Comparison of ENCODE assay signal across 8 cellular contexts in the genomic region with DNA sequence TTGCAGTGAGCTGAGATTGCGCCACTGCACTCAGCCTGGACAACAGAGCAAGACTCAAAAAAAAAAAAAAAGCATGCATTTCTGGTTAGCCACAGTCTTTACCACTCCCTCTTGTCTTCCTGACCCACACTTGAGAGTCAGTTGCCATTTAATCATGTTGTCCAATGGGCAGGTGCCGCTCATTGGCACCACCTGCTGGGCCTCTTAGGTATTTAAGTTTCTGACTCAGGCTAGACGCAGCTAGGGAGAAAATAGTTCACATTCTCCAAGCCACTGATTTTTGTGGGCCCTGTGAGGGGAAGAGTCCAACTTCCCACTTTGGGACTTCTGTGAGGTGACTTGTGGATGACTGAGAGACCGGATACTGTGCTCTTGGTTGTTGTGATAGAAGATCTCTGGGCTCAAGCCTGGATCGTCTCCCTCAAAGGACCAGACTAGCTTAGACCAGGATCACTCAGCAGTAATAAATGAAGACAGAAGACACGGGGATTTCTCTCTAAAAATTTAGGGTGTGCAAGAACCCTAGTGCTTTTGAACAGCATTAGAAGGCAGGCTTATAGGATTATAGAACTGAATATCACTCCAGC. TPM values are rescaled to one million over a fixed set of nuclear protein-coding genes. Genes with fewer than 3 reads are reported as not detected.
DNase-seq lines count a peak whose midpoint lies in the region; ATAC-seq, FAIRE-seq and TF ChIP-seq lines count a peak whose summit lies in the region.

No MANE protein-coding gene starts in this region.

- H3K4me3 Mint-ChIP-seq in activated CD4-positive, alpha-beta T cell treated with anti-CD3 and anti-CD28 coated beads for 36 hours: no peak overlapping the region

- H3K9me3 ChIP-seq in kidney (ENCODE audit: control insufficient read depth in 1 of 2, low read length in 2 of 2): peaks cover 0 to 3% of the 10 kb centered on the region in 2 donors

- intact Hi-C loops in activated CD4-positive, alpha-beta T cell treated with anti-CD3 and anti-CD28 coated beads for 36 hours (cut with DNase I, micrococcal nuclease): loop anchor here (1.0 to 2.0 kb wide), 2 partner anchors 34 to 208 kb away; no protein-coding TSS in a partner anchor
- intact Hi-C loops in kidney (cut with DNase I): no loop called here

- no peaks in the 10 kb centered on the region for H3K4me1 Mint-ChIP-seq in activated CD4-positive, alpha-beta T cell treated with anti-CD3 and anti-CD28 coated beads for 36 hours

- H3K27me3 ChIP-seq in BJ (ENCODE audit: control insufficient read depth, insufficient read depth, low read length): no peaks in the 10 kb centered on the region

- H3K36me3 ChIP-seq in BJ (ENCODE audit: control insufficient read depth, insufficient read depth, low read length) (no peaks in the 10 kb centered on the region), kidney (ENCODE audit: control insufficient read depth in 1 of 2, insufficient read depth in 2 of 2, low read length in 2 of 2) (no peaks in the 10 kb centered on the region)

- FAIRE-seq in kidney (lab: Jason Lieb, UNC): no peak

- no peak for DNase-seq in BJ (ENCODE audit: low read depth)
- DNase-seq in HK-2 (ENCODE audit: unreplicated experiment): peak; percentile 46
- DNase-seq in activated CD4-positive, alpha-beta T cell treated with anti-CD3 and anti-CD28 coated beads for 36 hours: peak; percentile 65
- no peak for DNase-seq in kidney
- no peak for DNase-seq in caudate nucleus (lab: John Stamatoyannopoulos, UW)
- DNase-seq in cerebellum (ENCODE audit: low spot score): no peak

- ATAC-seq in GM18511 (IDR thresholded peaks at IDR 0.05; ENCODE audit: unreplicated experiment): peak; percentile 72
- ATAC-seq in activated CD4-positive, alpha-beta T cell treated with anti-CD3 and anti-CD28 coated beads for 36 hours: peak; percentile 66
- no peak for ATAC-seq in GM18517 (IDR thresholded peaks at IDR 0.05; ENCODE audit: unreplicated experiment)

- no peak overlapping the region for H3K27ac Mint-ChIP-seq in activated CD4-positive, alpha-beta T cell treated with anti-CD3 and anti-CD28 coated beads for 36 hours

- H3K27ac ChIP-seq in kidney (ENCODE audit: low read depth in 2 of 2, low read length in 2 of 2) (no peak overlapping the region), caudate nucleus (ENCODE audit: low read depth, low read length) (no peak overlapping the region)

- peaks cover 9% of the 10 kb centered on the region for H3K9me3 Mint-ChIP-seq in activated CD4-positive, alpha-beta T cell treated with anti-CD3 and anti-CD28 coated beads for 36 hours (ENCODE audit: low read depth)

- TF ChIP-seq CTCF in BJ (IDR thresholded peaks at IDR 0.05; ENCODE audit: insufficient read depth, low read depth, low read length) (peak; percentile 60), kidney (IDR thresholded peaks at IDR 0.05; ENCODE audit: borderline replicate concordance, extremely low read depth, insufficient read depth) (peak; percentile 19)

- CTCF ChIA-PET in BJ (lab: Yijun Ruan, JAX): interaction anchor here (0.8 to 4.5 kb wide), 4 partner anchors 9 to 212 kb away, joined by 3 to 36 read pairs (median 4); no protein-coding TSS in a partner anchor
- CTCF ChIA-PET in activated CD4-positive, alpha-beta T cell treated with anti-CD3 and anti-CD28 coated beads for 36 hours (lab: Charles Lee): interaction anchor here (0.6 to 2.0 kb wide), 8 partner anchors 12 to 1083 kb away, joined by 3 to 15 read pairs (median 3); no protein-coding TSS in a partner anchor

- H3K9ac ChIP-seq in kidney (ENCODE audit: low read length in 2 of 2): no peak overlapping the region

- H3K4me1 ChIP-seq in kidney (ENCODE audit: control insufficient read depth in 1 of 2, insufficient read depth in 1 of 2, low read depth in 1 of 2, low read length in 2 of 2): no peaks in the 10 kb centered on the region

- no peaks in the 10 kb centered on the region for H3K36me3 Mint-ChIP-seq in activated CD4-positive, alpha-beta T cell treated with anti-CD3 and anti-CD28 coated beads for 36 hours (ENCODE audit: low read depth)

- no peak overlapping the region for H3K4me3 ChIP-seq in BJ (ENCODE audit: low read depth, low read length)
- H3K4me3 ChIP-seq in kidney (ENCODE audit: low read length in 2 of 2): no peak overlapping the region

- POLR2A ChIA-PET in BJ (lab: Charles Lee): no interaction called here
- POLR2A ChIA-PET in activated CD4-positive, alpha-beta T cell treated with anti-CD3 and anti-CD28 coated beads for 36 hours (lab: Charles Lee): no interaction called here

- peaks cover 5% of the 10 kb centered on the region for H3K27me3 Mint-ChIP-seq in activated CD4-positive, alpha-beta T cell treated with anti-CD3 and anti-CD28 coated beads for 36 hours

RNA-seq across cellular contexts. Expression of gene SORCS3, which starts 26.8 kb away (rescaled TPM):
- polyA plus RNA-seq in BJ (2011; rRNA removed) (not detected in 2 replicates), kidney (ENCODE audit: insufficient read depth, low read depth, low replicate concordance) (0.52 TPM)
- not detected in 2 replicates for polyA minus RNA-seq in BJ (2011; rRNA and poly(A)+ RNA removed)
- not detected for total RNA-seq in activated CD4-positive, alpha-beta T cell treated with anti-CD3 and anti-CD28 coated beads for 36 hours
- total RNA-seq in kidney (1.1 TPM), cerebellum (14.8 TPM)

Comparison
In these comparisons a context has a peak if more than half of its experiments do, and no peak if none do; other contexts are left out.
1. DNase-seq: peak in HK-2 (single experiment) and activated CD4-positive, alpha-beta T cell treated with anti-CD3 and anti-CD28 coated beads for 36 hours (single experiment); none in BJ (single experiment), kidney (single experiment), caudate nucleus (0 of 61) and cerebellum (single experiment).